ENCODE assay signal across 21 cellular contexts in the genomic region with DNA sequence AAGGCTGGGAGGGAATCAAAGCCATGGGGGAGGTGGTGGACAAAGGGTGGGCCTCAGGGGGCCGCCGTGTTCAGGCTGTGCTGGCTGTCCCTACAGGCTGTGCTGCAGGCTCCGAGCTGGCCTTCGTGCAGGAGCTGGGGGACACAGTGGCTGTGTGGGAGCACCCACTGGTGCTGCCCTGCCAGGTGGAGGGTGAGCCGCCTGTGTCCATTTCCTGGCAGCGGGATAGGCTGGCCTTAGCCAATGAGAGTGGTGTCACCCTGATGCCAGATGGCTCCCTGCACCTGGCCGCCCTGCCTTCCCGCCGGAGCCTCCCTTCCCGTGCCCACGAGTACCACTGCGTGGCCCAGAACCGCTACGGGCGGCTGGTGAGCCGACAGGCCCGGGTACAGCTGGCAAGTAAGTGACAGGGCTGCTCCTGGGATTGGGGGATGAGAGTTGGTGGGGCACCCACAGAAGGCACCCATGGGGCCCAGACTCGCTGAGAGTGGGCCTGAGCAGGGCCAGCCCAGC. TPM values are rescaled to one million over a fixed set of nuclear protein-coding genes. Genes with fewer than 3 reads are reported as not detected.
A peak's percentile ranks its signal among the peaks of the same experiment; 100 is the strongest.
DNase-seq lines count a peak whose midpoint lies in the region; ATAC-seq and TF ChIP-seq lines count a peak whose summit lies in the region.
"Had no signal": no experiment of that assay in that cellular context is flagged by ENCODE, and none has a peak within 500 bp of the region (broad histone marks: within the 10 kb centered on the region; RNA-seq: fewer than 3 reads in every experiment).

No MANE protein-coding gene starts in this region.

- no peak overlapping the region for H3K27ac ChIP-seq in KMS-11
- peak overlapping the region; percentile 90 for H3K27ac ChIP-seq in ectodermal cell (ENCODE audit: insufficient read depth, low read depth, low read length, poor library complexity, severe bottlenecking)
- no peak overlapping the region for H3K27ac ChIP-seq in sigmoid colon
- H3K27ac ChIP-seq: A549, C4-2B, left ventricle myocardium inferior, prostate gland, SJCRH30, transverse colon had no signal

- H2AFZ ChIP-seq in KMS-11 (ENCODE audit: low read depth): no peak overlapping the region

- POLR2A ChIA-PET in activated CD8-positive, alpha-beta T cell treated with anti-CD3 and anti-CD28 coated beads, Interleukin-2, amount 10 ng/mL, durations not matched to agents 7 days and 5 days (lab: Charles Lee): interaction anchor here (0.6 to 1.6 kb wide), 4 partner anchors 20 to 195 kb away, joined by 3 to 5 read pairs (median 4); a partner anchor contains a TSS
- POLR2A ChIA-PET in activated CD8-positive, alpha-beta T cell treated with anti-CD3 and anti-CD28 coated beads for 36 hours (lab: Charles Lee): interaction anchor here (0.6 kb wide), 1 partner anchor 11 kb away, joined by 3 read pairs; no protein-coding TSS in a partner anchor

- no peak overlapping the region for H3K4me3 Mint-ChIP-seq in activated CD8-positive, alpha-beta T cell treated with anti-CD3 and anti-CD28 coated beads, Interleukin-2, amount 10 ng/mL, durations not matched to agents 7 days and 5 days
- H3K4me3 Mint-ChIP-seq in activated CD8-positive, alpha-beta T cell treated with anti-CD3 and anti-CD28 coated beads for 36 hours: no peak overlapping the region

- H3K4me3 ChIP-seq in KMS-11 (IDR thresholded peaks at IDR 0.05; ENCODE audit: insufficient read depth, low read depth, low read length): no peak overlapping the region
- H3K4me3 ChIP-seq in ectodermal cell (ENCODE audit: insufficient read depth, low read depth, low read length): peak overlapping the region; percentile 50
- H3K4me3 ChIP-seq in sigmoid colon: no peak overlapping the region
- H3K4me3 ChIP-seq: A549, dorsolateral prefrontal cortex, left ventricle myocardium inferior, prostate gland, SJCRH30, transverse colon had no signal

- no peaks in the 10 kb centered on the region for H4K20me1 ChIP-seq in KMS-11 (ENCODE audit: insufficient read depth)

- no peak for TF ChIP-seq CTCF in activated CD8-positive, alpha-beta T cell treated with anti-CD3 and anti-CD28 coated beads for 36 hours (IDR thresholded peaks at IDR 0.05)
- TF ChIP-seq CTCF in KMS-11 (conservative IDR thresholded peaks at IDR 0.05; ENCODE audit: low read depth, low read length) (peak; percentile 18; the same call in 1 of the 2 replicates), sigmoid colon (IDR thresholded peaks at IDR 0.05) (no peak)

- no peaks in the 10 kb centered on the region for H3K79me2 ChIP-seq in KMS-11 (ENCODE audit: insufficient read depth, low read depth)

- H3K9ac ChIP-seq in KMS-11: no peak overlapping the region

- peaks cover 69% of the 10 kb centered on the region for H3K4me1 Mint-ChIP-seq in activated CD8-positive, alpha-beta T cell treated with anti-CD3 and anti-CD28 coated beads, Interleukin-2, amount 10 ng/mL, durations not matched to agents 7 days and 5 days (ENCODE audit: low read depth)
- H3K4me1 Mint-ChIP-seq in activated CD8-positive, alpha-beta T cell treated with anti-CD3 and anti-CD28 coated beads for 36 hours (ENCODE audit: low read depth): peaks cover 25% of the 10 kb centered on the region

- TF ChIP-seq EP300 in sigmoid colon (IDR thresholded peaks at IDR 0.05): no peak

- no peaks in the 10 kb centered on the region for H3K9me3 ChIP-seq in ectodermal cell (ENCODE audit: control insufficient read depth, low read length)
- H3K9me3 ChIP-seq in sigmoid colon: no peaks in the 10 kb centered on the region
- H3K9me3 ChIP-seq: A549, left ventricle myocardium inferior, prostate gland, SJCRH30, transverse colon had no signal

- H3K4me1 ChIP-seq in KMS-11 (ENCODE audit: low read depth, poor library complexity, severe bottlenecking) (peaks cover 35% of the 10 kb centered on the region), ectodermal cell (ENCODE audit: control insufficient read depth, insufficient read depth, low read length) (peaks cover 53% of the 10 kb centered on the region), sigmoid colon (peaks cover 0 to 22% (median 12%) of the 10 kb centered on the region in 4 donors)
- H3K4me1 ChIP-seq: A549, prostate gland, SJCRH30 had no signal

- DNase-seq in activated CD8-positive, alpha-beta T cell treated with anti-CD3 and anti-CD28 coated beads, Interleukin-2, amount 10 ng/mL, durations not matched to agents 7 days and 5 days: no peak
- DNase-seq in activated CD8-positive, alpha-beta T cell treated with anti-CD3 and anti-CD28 coated beads for 36 hours: no peak
- DNase-seq in sigmoid colon (peak; percentile 62), dedifferentiated amniotic fluid mesenchymal stem cell (ENCODE audit: extremely low spot score) (no peak), anterior cingulate cortex (lab: John Stamatoyannopoulos, UW) (no peak)
- DNase-seq: activated naive CD4-positive, alpha-beta T cell; DMS79; left ventricle myocardium inferior; NCI-H1930; SJCRH30; transverse colon had no signal

- no peaks in the 10 kb centered on the region for H3K36me3 Mint-ChIP-seq in activated CD8-positive, alpha-beta T cell treated with anti-CD3 and anti-CD28 coated beads, Interleukin-2, amount 10 ng/mL, durations not matched to agents 7 days and 5 days (ENCODE audit: low read depth)
- H3K36me3 Mint-ChIP-seq in activated CD8-positive, alpha-beta T cell treated with anti-CD3 and anti-CD28 coated beads for 36 hours (ENCODE audit: low read depth): no peaks in the 10 kb centered on the region

- 77 to 80% methylated on average over 18 of the region's 18 CpGs for WGBS in ectodermal cell, 2 experiments
- 77 to 87% methylated on average over 18 of the region's 18 CpGs for WGBS in sigmoid colon, 2 donors

- TF ChIP-seq POLR2A in sigmoid colon (IDR thresholded peaks at IDR 0.05): no peak

- intact Hi-C loops in activated CD8-positive, alpha-beta T cell treated with anti-CD3 and anti-CD28 coated beads for 36 hours (cut with micrococcal nuclease): no loop called here
- intact Hi-C loops in sigmoid colon (cut with DNase I): no loop called here

- H3K4me2 ChIP-seq in KMS-11: no peak overlapping the region
- H3K4me2 ChIP-seq: A549 had no signal

- H3K9me3 Mint-ChIP-seq in activated CD8-positive, alpha-beta T cell treated with anti-CD3 and anti-CD28 coated beads, Interleukin-2, amount 10 ng/mL, durations not matched to agents 7 days and 5 days (ENCODE audit: insufficient read depth): no peaks in the 10 kb centered on the region
- no peaks in the 10 kb centered on the region for H3K9me3 Mint-ChIP-seq in activated CD8-positive, alpha-beta T cell treated with anti-CD3 and anti-CD28 coated beads for 36 hours

- peak overlapping the region; percentile 57 for H3K27ac Mint-ChIP-seq in activated CD8-positive, alpha-beta T cell treated with anti-CD3 and anti-CD28 coated beads, Interleukin-2, amount 10 ng/mL, durations not matched to agents 7 days and 5 days
- H3K27ac Mint-ChIP-seq in activated CD8-positive, alpha-beta T cell treated with anti-CD3 and anti-CD28 coated beads for 36 hours: no peak overlapping the region

- no peaks in the 10 kb centered on the region for H3K27me3 Mint-ChIP-seq in activated CD8-positive, alpha-beta T cell treated with anti-CD3 and anti-CD28 coated beads, Interleukin-2, amount 10 ng/mL, durations not matched to agents 7 days and 5 days (ENCODE audit: low read depth)
- no peaks in the 10 kb centered on the region for H3K27me3 Mint-ChIP-seq in activated CD8-positive, alpha-beta T cell treated with anti-CD3 and anti-CD28 coated beads for 36 hours

- H3K36me3 ChIP-seq in KMS-11 (ENCODE audit: insufficient read depth) (no peaks in the 10 kb centered on the region), ectodermal cell (ENCODE audit: control insufficient read depth, insufficient read depth, low read length) (peaks cover 6% of the 10 kb centered on the region), sigmoid colon (no peaks in the 10 kb centered on the region)
- H3K36me3 ChIP-seq: left ventricle myocardium inferior, prostate gland, SJCRH30, transverse colon had no signal

- no peak for ATAC-seq in activated CD8-positive, alpha-beta T cell treated with anti-CD3 and anti-CD28 coated beads, Interleukin-2, amount 10 ng/mL, durations not matched to agents 7 days and 5 days
- ATAC-seq in activated CD8-positive, alpha-beta T cell treated with anti-CD3 and anti-CD28 coated beads for 36 hours: no peak
- no peak for ATAC-seq in HG02759 (IDR thresholded peaks at IDR 0.05; ENCODE audit: unreplicated experiment)
- ATAC-seq: A549; activated CD4-positive, CD25-positive, alpha-beta regulatory T cell treated with anti-CD3 and anti-CD28 coated beads, Interleukin-2, amount 50 U/mL, for 24 hours; esophagus mucosa; HCT116 had no signal

- H3K27me3 ChIP-seq in KMS-11 (ENCODE audit: insufficient read depth, low read depth) (peaks cover 9% of the 10 kb centered on the region; the same call in 1 of the 2 replicates), ectodermal cell (ENCODE audit: control insufficient read depth, insufficient read depth, low read length, poor library complexity, severe bottlenecking) (no peaks in the 10 kb centered on the region), sigmoid colon (peaks cover 0 to 3% (median 0%) of the 10 kb centered on the region in 3 donors)
- H3K27me3 ChIP-seq: dorsolateral prefrontal cortex, SJCRH30, transverse colon had no signal

- CTCF ChIA-PET in activated CD8-positive, alpha-beta T cell treated with anti-CD3 and anti-CD28 coated beads, Interleukin-2, amount 10 ng/mL, durations not matched to agents 7 days and 5 days (lab: Charles Lee): interaction anchor here (0.6 to 4.6 kb wide), 4 partner anchors 10 to 533 kb away, joined by 3 to 50 read pairs (median 7); a partner anchor contains a TSS
- CTCF ChIA-PET in activated CD8-positive, alpha-beta T cell treated with anti-CD3 and anti-CD28 coated beads for 36 hours (lab: Charles Lee): interaction anchor here (4.8 kb wide), 1 partner anchor 191 kb away, joined by 37 read pairs; a partner anchor contains a TSS

RNA-seq across cellular contexts. Expression of a gene that starts 20.2 kb away (rescaled TPM):
- 10 to 100 TPM; 41.1 to 50.1 TPM for total RNA-seq in activated CD8-positive, alpha-beta T cell treated with anti-CD3 and anti-CD28 coated beads, Interleukin-2, amount 10 ng/mL, durations not matched to agents 7 days and 5 days
- total RNA-seq in activated CD8-positive, alpha-beta T cell treated with anti-CD3 and anti-CD28 coated beads for 36 hours: 1 to 10 TPM; 7.2 to 10.0 TPM
- 10.2 TPM for polyA plus RNA-seq in ectodermal cell (2013, experiment 1 of 4)
- polyA plus RNA-seq in ectodermal cell (2013, experiment 2 of 4): 10.3 TPM
- 12.3 TPM for polyA plus RNA-seq in ectodermal cell (2013, experiment 3 of 4)
- polyA plus RNA-seq in ectodermal cell (2013, experiment 4 of 4): 12.2 TPM
- 10 to 100 TPM; 19.7 to 45.7 (median 23.9) TPM for total RNA-seq in sigmoid colon
- polyA plus RNA-seq in sigmoid colon: 10 to 100 TPM in 2 of 3 donors, 1 to 10 TPM in 1; 1.6 to 23.4 (median 15.0) TPM
